8 cellular contexts compared by ENCODE assay signal in the genomic region with DNA sequence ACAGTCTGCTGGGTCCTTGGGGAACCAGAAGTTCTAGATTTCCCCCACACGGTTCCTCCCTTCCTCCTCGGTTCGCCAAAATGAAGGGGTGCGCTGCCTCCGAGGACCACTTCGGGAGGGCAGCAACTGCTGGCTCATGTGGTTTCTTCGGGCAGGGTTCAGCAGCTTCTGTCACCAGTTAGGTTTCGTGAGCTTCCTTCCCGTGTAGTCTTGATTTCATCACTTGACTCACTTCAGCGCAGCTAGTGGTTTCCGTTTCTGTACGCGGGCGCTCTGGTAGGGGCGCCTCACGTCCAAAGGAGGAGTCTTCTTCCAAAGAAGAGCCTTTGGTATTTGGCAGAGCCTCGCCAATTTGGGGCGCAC. TPM values are rescaled to one million over a fixed set of nuclear protein-coding genes. Genes with fewer than 3 reads are reported as not detected.
DNase-seq lines count a peak whose midpoint lies in the region; ATAC-seq and TF ChIP-seq lines count a peak whose summit lies in the region.

No MANE protein-coding gene starts in this region.

- H3K9ac ChIP-seq in SU-DHL-6 (ENCODE audit: low read length) = peak overlapping the region; percentile 68

- intact Hi-C loops in MCF 10A (cut with micrococcal nuclease) = no loop called here

- ATAC-seq in GM19438 (IDR thresholded peaks at IDR 0.05; ENCODE audit: low read depth, unreplicated experiment) = peak; percentile 94
- peak; percentile 94 for ATAC-seq in HG03520 (IDR thresholded peaks at IDR 0.05; ENCODE audit: unreplicated experiment)

- H3K4me3 ChIP-seq in SU-DHL-6 (ENCODE audit: insufficient read depth, low read length, poor library complexity, severe bottlenecking) = peak overlapping the region; percentile 73

- H3F3A ChIP-seq in SU-DHL-6 (ENCODE audit: insufficient read depth) = 0 out of 2 replicates have a peak, but pooled peaks cover 6% of the 10 kb centered on the region

- H2AFZ ChIP-seq in SU-DHL-6 (ENCODE audit: low read depth, low read length, severe bottlenecking) = peak overlapping the region; percentile 99

- H3K9me3 ChIP-seq in SU-DHL-6 (ENCODE audit: insufficient read depth, low read length) = no peaks in the 10 kb centered on the region

- no peaks in the 10 kb centered on the region for H3K79me2 ChIP-seq in SU-DHL-6 (ENCODE audit: insufficient read depth, low read length)

- no peaks in the 10 kb centered on the region for H3K36me3 ChIP-seq in SU-DHL-6 (ENCODE audit: low read length)

- no peaks in the 10 kb centered on the region for H3K9me3 Mint-ChIP-seq in MCF 10A (ENCODE audit: unreplicated experiment)

- peaks cover 6% of the 10 kb centered on the region for H3K36me3 Mint-ChIP-seq in MCF 10A (ENCODE audit: insufficient read depth, unreplicated experiment)

- no TSS peak for BruUV-seq in MCF 10A (replicated peaks; lab: Mats Ljungman, UMichigan)

- POLR2A ChIA-PET in MCF 10A (lab: Yijun Ruan, JAX) = interaction anchor here (0.6 to 4.1 kb wide), 13 partner anchors 9 to 1129 kb away, joined by 3 to 25 read pairs (median 5); a partner anchor contains a TSS

- DNase-seq in COLO668 (lab: John Stamatoyannopoulos, UW; ENCODE audit: unreplicated experiment) = peak; percentile 40
- DNase-seq in MCF 10A (ENCODE audit: unreplicated experiment) = peak; percentile 81
- DNase-seq in islet precursor cell = peak; percentile 75
- DNase-seq in stimulated activated CD4-positive, alpha-beta T cell treated with anti-CD3 and anti-CD28 coated beads, Interleukin-1b, Interleukin-23, amount 100 ng/mL, for 48 hours = peak; percentile 69
- DNase-seq in NCI-H187 treated with DMSO at 0.1 percent for 48 hours (lab: John Stamatoyannopoulos, UW) = no peak

- peaks cover 10% of the 10 kb centered on the region for H3K4me1 Mint-ChIP-seq in MCF 10A (ENCODE audit: insufficient read depth, unreplicated experiment)

- H4K20me1 ChIP-seq in SU-DHL-6 (ENCODE audit: low read depth, low read length) = no peaks in the 10 kb centered on the region

- peak overlapping the region; percentile 87 for H3K4me3 Mint-ChIP-seq in MCF 10A (ENCODE audit: unreplicated experiment)

- peak overlapping the region; percentile 82 for H3K4me2 ChIP-seq in SU-DHL-6 (ENCODE audit: low read depth, low read length, poor library complexity, severe bottlenecking)

- H3K27ac Mint-ChIP-seq in MCF 10A (ENCODE audit: low read depth, unreplicated experiment) = peak overlapping the region; percentile 39

- H3K27me3 Mint-ChIP-seq in MCF 10A (ENCODE audit: insufficient read depth, unreplicated experiment) = no peaks in the 10 kb centered on the region

- CTCF ChIA-PET in MCF 10A (lab: Yijun Ruan, JAX) = interaction anchor here (0.5 to 1.9 kb wide), 10 partner anchors 11 to 325 kb away, joined by 3 to 11 read pairs (median 3); no protein-coding TSS in a partner anchor

- no peak for TF ChIP-seq CTCF in SU-DHL-6 (IDR thresholded peaks at IDR 0.05; ENCODE audit: insufficient read depth, low read length, poor library complexity, severe bottlenecking)
- TF ChIP-seq CTCF in MCF 10A (IDR thresholded peaks at IDR 0.05; ENCODE audit: unreplicated experiment) = no peak

- no peaks in the 10 kb centered on the region for H3K27me3 ChIP-seq in SU-DHL-6 (ENCODE audit: low read length)

- no peaks in the 10 kb centered on the region for H3K9me2 ChIP-seq in SU-DHL-6 (replicated peaks; ENCODE audit: insufficient read depth, low read length)

- H3K27ac ChIP-seq in SU-DHL-6 (ENCODE audit: low read depth, low read length) = peak overlapping the region; percentile 20; the same call in 1 of the 2 replicates

RNA-seq across cellular contexts. Expression of a gene that starts 0.5 kb away (rescaled TPM):
- total RNA-seq in MCF 10A (2022) = 20.2 and 24.2 TPM in 2 replicates
